In the genomic region with DNA sequence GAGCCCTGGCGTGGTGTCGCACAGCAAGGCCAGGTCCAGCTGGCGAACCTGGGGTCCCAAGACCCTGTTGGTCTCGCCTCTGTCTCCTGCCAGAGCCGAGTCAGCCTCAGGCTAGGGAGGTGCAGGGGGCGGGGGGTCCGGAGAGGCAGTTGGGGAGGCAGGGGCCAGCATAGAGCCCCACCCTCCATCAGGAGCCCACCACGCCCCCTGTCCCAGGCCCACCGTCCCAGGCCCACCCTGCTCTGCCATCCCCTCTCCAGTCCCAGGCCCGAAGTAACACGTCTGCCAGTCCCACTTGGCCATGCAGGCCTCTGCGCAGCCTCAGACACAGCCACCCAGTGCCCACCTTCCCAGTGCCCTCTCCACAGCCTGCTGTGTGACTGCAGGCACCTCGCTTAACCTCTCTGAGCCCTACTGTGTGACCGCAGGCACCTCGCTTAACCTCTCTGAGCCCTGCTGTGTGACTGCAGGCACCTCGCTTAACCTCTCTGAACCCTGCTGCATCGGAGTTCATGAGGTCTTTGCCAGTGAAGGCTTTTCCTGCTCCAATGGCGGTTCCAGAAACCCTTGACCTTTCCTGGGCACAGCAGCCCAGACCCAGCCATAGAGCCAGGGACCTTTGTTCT, we compare ENCODE assay signal across 18 cellular contexts. TPM values are rescaled to one million over a fixed set of nuclear protein-coding genes. Genes with fewer than 3 reads are reported as not detected.
DNase-seq lines count a peak whose midpoint lies in the region; ATAC-seq, FAIRE-seq and TF ChIP-seq lines count a peak whose summit lies in the region.
"Had no signal": no experiment of that assay in that cellular context is flagged by ENCODE, and none has a peak within 500 bp of the region (broad histone marks: within the 10 kb centered on the region; RNA-seq: fewer than 3 reads in every experiment).

No MANE protein-coding gene starts in this region.

- in situ Hi-C loops in K562 (cut with MboI): no loop called here
- in situ Hi-C loops in HepG2 (cut with HindIII; ENCODE audit: extremely low pct_ligation_motif_present, low pct_unique_long_range_greater_than_20kb): no loop called here

- H3K36me3 ChIP-seq in HEK293 (ENCODE audit: control insufficient read depth in 2 of 2, insufficient read depth in 1 of 2, low read length in 2 of 2): no peaks in the 10 kb centered on the region
- no peaks in the 10 kb centered on the region for H3K36me3 ChIP-seq in K562 (ENCODE audit: control insufficient read depth, insufficient read depth, low read length)
- H3K36me3 ChIP-seq in HepG2 (replicated peaks in 1 of 2; ENCODE audit: control insufficient read depth in 1 of 2, insufficient read depth in 2 of 2, low read length in 2 of 2): no peaks in the 10 kb centered on the region
- no peaks in the 10 kb centered on the region for H3K36me3 ChIP-seq in sigmoid colon

- ATAC-seq in A549 (no peak), K562 (no peak), HepG2 (no peak), GM18907 (IDR thresholded peaks at IDR 0.05; ENCODE audit: unreplicated experiment) (no peak)

- H3K9ac ChIP-seq in K562 (ENCODE audit: insufficient read depth in 1 of 2, low read depth in 2 of 2, low read length in 2 of 2): 0 out of 4 replicates have a peak overlapping the region, but pooled peaks of 1 of the 2 experiments have one; percentile 33
- H3K9ac ChIP-seq in HepG2 (ENCODE audit: insufficient read depth, low read depth, low read length): no peak overlapping the region
- H3K9ac ChIP-seq: KMS-11 had no signal

- TF ChIP-seq EP300 in A549 (IDR thresholded peaks at IDR 0.05) (no peak), K562 (IDR thresholded peaks at IDR 0.05; ENCODE audit: low read length) (no peak), HepG2 (IDR thresholded peaks at IDR 0.05; ENCODE audit: low read depth in 2 of 2, low read length in 2 of 2) (no peak), HepG2 (CRISPR knock-in tag; IDR thresholded peaks at IDR 0.05; ENCODE audit: borderline replicate concordance) (no peak), sigmoid colon (IDR thresholded peaks at IDR 0.05) (no peak)

- H3K27ac ChIP-seq in A549: no peak overlapping the region
- H3K27ac ChIP-seq in HEK293 (ENCODE audit: extremely low read depth, low read depth, low read length): no peak overlapping the region
- H3K27ac ChIP-seq in K562 (ENCODE audit: extremely low read depth, low read depth, low read length): no peak overlapping the region
- H3K27ac ChIP-seq in HepG2 (ENCODE audit: extremely low read length, insufficient read depth, low read length): no peak overlapping the region
- H3K27ac ChIP-seq in sigmoid colon: no peak overlapping the region
- H3K27ac ChIP-seq: HL-60, KMS-11 had no signal

- no peak for FAIRE-seq in A549 (lab: Jason Lieb, UNC)
- FAIRE-seq in K562 (lab: Jason Lieb, UNC): no peak
- FAIRE-seq in HepG2 (lab: Jason Lieb, UNC): no peak
- FAIRE-seq: G401.6, GM12892, GM19239 had no signal

- H3K4me3 ChIP-seq in A549 (no peak overlapping the region), HEK293 (ENCODE audit: low read depth, low read length) (no peak overlapping the region), K562 (no peak overlapping the region), HepG2 (replicated peaks in 1 of 3; ENCODE audit: insufficient read depth in 1 of 3, low read depth in 2 of 3, low read length in 3 of 3) (no peak overlapping the region), sigmoid colon (no peak overlapping the region)

- H3K27me3 ChIP-seq in K562 (ENCODE audit: control insufficient read depth in 2 of 2, insufficient read depth in 2 of 2, low read length in 2 of 2) (peaks cover 0 to 36% of the 10 kb centered on the region in 2 experiments; a peak in 2 of 5 replicates), HepG2 (ENCODE audit: control insufficient read depth in 1 of 2, insufficient read depth in 2 of 2, low read length in 2 of 2) (peaks cover 24 to 67% of the 10 kb centered on the region in 2 experiments), sigmoid colon (no peaks in the 10 kb centered on the region)

- H4K20me1 ChIP-seq in K562 (replicated peaks; ENCODE audit: control insufficient read depth, insufficient read depth, low read length) (peaks cover 8% of the 10 kb centered on the region), HepG2 (ENCODE audit: insufficient read depth, low read length) (no peaks in the 10 kb centered on the region; the same call in 1 of the 2 replicates)

- TF ChIP-seq POLR2A in A549 (IDR thresholded peaks at IDR 0.05; ENCODE audit: low read length) (no peak), K562 (conservative IDR thresholded peaks at IDR 0.05) (no peak), HepG2 (IDR thresholded peaks at IDR 0.05; ENCODE audit: insufficient read depth in 1 of 2, low read depth in 2 of 2, low read length in 2 of 2) (no peak), sigmoid colon (IDR thresholded peaks at IDR 0.05) (no peak)

- no peaks in the 10 kb centered on the region for H3K9me3 ChIP-seq in A549
- H3K9me3 ChIP-seq in HEK293 (ENCODE audit: control insufficient read depth, insufficient read depth, low read depth, low read length): no peaks in the 10 kb centered on the region
- H3K9me3 ChIP-seq in K562 (replicated peaks; ENCODE audit: control insufficient read depth, insufficient read depth, low read depth, low read length): no peaks in the 10 kb centered on the region
- H3K9me3 ChIP-seq in HepG2 (ENCODE audit: low read length): no peaks in the 10 kb centered on the region
- no peaks in the 10 kb centered on the region for H3K9me3 ChIP-seq in sigmoid colon

- DNase-seq in A549 (ENCODE audit: low read depth in 1 of 2, low spot score in 1 of 2): no peak
- DNase-seq in K562 (ENCODE audit: extremely low read depth in 1 of 4, low spot score in 3 of 4): no peak
- DNase-seq in HepG2 (ENCODE audit: low spot score): no peak
- no peak for DNase-seq in sigmoid colon
- DNase-seq in NCI-H1048 (lab: John Stamatoyannopoulos, UW): no peak
- DNase-seq in HUDEP-2 (lab: John Stamatoyannopoulos, UW; ENCODE audit: unreplicated experiment in 76 of 76): no peak
- DNase-seq: C1 segment of cervical spinal cord, DMS79 treated with DMSO at 0.1 percent for 48 hours, EL, H9, HFFc6 had no signal

- H3K4me2 ChIP-seq in A549 (no peak overlapping the region), K562 (ENCODE audit: insufficient read depth, low read length) (no peak overlapping the region), HepG2 (ENCODE audit: low read depth, low read length) (no peak overlapping the region)
- H3K4me2 ChIP-seq: KMS-11 had no signal

- no peaks in the 10 kb centered on the region for H3K79me2 ChIP-seq in K562 (ENCODE audit: control insufficient read depth, insufficient read depth, low read length)
- no peaks in the 10 kb centered on the region for H3K79me2 ChIP-seq in HepG2 (ENCODE audit: insufficient read depth, low read length)

- no TSS peak for BruUV-seq in K562 (replicated peaks; lab: Mats Ljungman, UMichigan)
- BruUV-seq in HepG2 (replicated peaks; lab: Mats Ljungman, UMichigan): no TSS peak

- intact Hi-C loops in K562 (cut with micrococcal nuclease) (no loop called here), HepG2 (cut with micrococcal nuclease; ENCODE audit: unreplicated experiment) (no loop called here), sigmoid colon (cut with DNase I) (no loop called here)

- H3K9me1 ChIP-seq in K562 (ENCODE audit: control insufficient read depth, insufficient read depth, low read length): no peaks in the 10 kb centered on the region

- 95% methylated on average over 10 of the region's 18 CpGs for WGBS in A549 (ENCODE audit: missing lambda C conversion rate)
- 17% methylated on average over 12 of the region's 18 CpGs for WGBS in K562 (ENCODE audit: insufficient coverage, low coverage, missing lambda C conversion rate)
- 47% methylated on average over 13 of the region's 18 CpGs for WGBS in HepG2 (ENCODE audit: low lambda C conversion rate)
- WGBS in sigmoid colon, 2 donors: 89 to 93% methylated on average over 18 of the region's 18 CpGs

- CTCF ChIA-PET in A549 (lab: Yijun Ruan, JAX): interaction anchor here (0.6 to 1.3 kb wide), 2 partner anchors 28 to 277 kb away, joined by 3 read pairs; no protein-coding TSS in a partner anchor
- CTCF ChIA-PET in HEK293 (lab: Yijun Ruan, JAX): no interaction called here
- CTCF ChIA-PET in K562 (lab: Yijun Ruan, JAX; ENCODE audit: low intra/inter-chr PET ratio): no interaction called here
- CTCF ChIA-PET in HepG2 (lab: Yijun Ruan, JAX; ENCODE audit: low intra/inter-chr PET ratio, low total read pairs): no interaction called here

- no peak overlapping the region for H2AFZ ChIP-seq in K562 (ENCODE audit: low read depth, low read length)
- no peak overlapping the region for H2AFZ ChIP-seq in HepG2 (ENCODE audit: low read length)

- POLR2A ChIA-PET in A549 (lab: Yijun Ruan, JAX) (no interaction called here), HEK293 (lab: Yijun Ruan, JAX) (no interaction called here), K562 (lab: Yijun Ruan, JAX) (no interaction called here), HepG2 (lab: Yijun Ruan, JAX) (no interaction called here)

- no peak for TF ChIP-seq RAD21 in A549 (conservative IDR thresholded peaks at IDR 0.05 in 1 of 2, IDR thresholded peaks at IDR 0.05 in 1 of 2)
- no peak for TF ChIP-seq RAD21 in K562 (CRISPR knock-in tag; conservative IDR thresholded peaks at IDR 0.05 in 1 of 2, IDR thresholded peaks at IDR 0.05 in 1 of 2)
- TF ChIP-seq RAD21 in HepG2 (CRISPR knock-in tag; IDR thresholded peaks at IDR 0.05): no peak

- TF ChIP-seq CTCF in A549 (IDR thresholded peaks at IDR 0.05) (no peak), HEK293 (tag by site-specific recombination; IDR thresholded peaks at IDR 0.05) (no peak), K562 (IDR thresholded peaks at IDR 0.05 in 2 of 3, conservative IDR thresholded peaks at IDR 0.05 in 1 of 3; ENCODE audit: insufficient read depth in 2 of 3, low read depth in 1 of 3, low read length in 3 of 3) (no peak), HepG2 (CRISPR knock-in tag; IDR thresholded peaks at IDR 0.05) (no peak), sigmoid colon (IDR thresholded peaks at IDR 0.05) (no peak)

- H3K4me1 ChIP-seq in A549: no peaks in the 10 kb centered on the region
- H3K4me1 ChIP-seq in HEK293 (ENCODE audit: control insufficient read depth, insufficient read depth, low read length): no peaks in the 10 kb centered on the region
- H3K4me1 ChIP-seq in K562 (replicated peaks in 1 of 2; ENCODE audit: control insufficient read depth in 2 of 2, insufficient read depth in 2 of 2, low read length in 2 of 2): peaks cover 3 to 72% of the 10 kb centered on the region in 2 experiments; a peak in 3 of 5 replicates
- no peaks in the 10 kb centered on the region for H3K4me1 ChIP-seq in HepG2 (ENCODE audit: insufficient read depth, low read length)
- no peaks in the 10 kb centered on the region for H3K4me1 ChIP-seq in sigmoid colon

RNA-seq across cellular contexts. Expression of a gene that starts 29.3 kb away (rescaled TPM):
- polyA plus RNA-seq in A549 (2011; rRNA removed): 0.47 and 0.78 TPM in 2 replicates
- 1.4 and 2.2 TPM in 2 replicates for polyA plus RNA-seq in A549 (2012; cell fraction: cytosol; rRNA removed)
- 11.5 and 14.7 TPM in 2 replicates for polyA plus RNA-seq in A549 (2012; cell fraction: nucleus; rRNA removed)
- 4.1 to 4.5 TPM (median 4.4 TPM) in 3 replicates for polyA plus RNA-seq in A549 (2017; fragmentation: RNase III; extraction: RNeasy Plus Mini Kit Qiagen cat#74134 plus additional on column Dnase treatment)
- polyA minus RNA-seq in A549 (2011; rRNA and poly(A)+ RNA removed): 0.83 and 0.97 TPM in 2 replicates
- 0.04 and 0.09 TPM in 2 replicates for total RNA-seq in K562 (2011; cell fraction: chromatin; rRNA removed; ENCODE audit: low replicate concordance)
- total RNA-seq in K562 (2011; cell fraction: nucleolus; rRNA removed): 0.13 and 0.17 TPM in 2 replicates
- under 0.01 and 0.08 TPM in 2 replicates for total RNA-seq in K562 (2011; cell fraction: nucleoplasm; rRNA removed)
- total RNA-seq in K562 (2014; rRNA removed): under 0.01 TPM in 1 of 2 replicates, not detected in the other
- total RNA-seq in K562 (2014; rRNA removed; fragmentation: Illumina TruSeq; extraction: Trizol): not detected in 2 replicates
- total RNA-seq in K562 (2015; rRNA removed; fragmentation: Illumina TruSeq; extraction: Trizol): not detected in 2 replicates
- total RNA-seq in K562 (2021): 0.02 and 0.04 TPM in 2 replicates
- polyA plus RNA-seq in K562 (2011; rRNA removed): not detected in 2 replicates
- under 0.01 and 0.01 TPM in 2 replicates for polyA plus RNA-seq in K562 (2011; cell fraction: cytosol; rRNA removed)
- 0.01 and 0.03 TPM in 2 replicates for polyA plus RNA-seq in K562 (2011; cell fraction: nucleus; rRNA removed)
- polyA plus RNA-seq in K562 (2012): 0.01 TPM in 2 replicates
- polyA plus RNA-seq in K562 (2014; fragmentation: Illumina TruSeq; extraction: Trizol): 0.01 TPM in 1 of 2 replicates, not detected in the other
- polyA plus RNA-seq in K562 (2014; fragmentation: Nextera tagmentation; extraction: Ambion mirVana): not detected
- 0.01 TPM in 1 of 2 replicates, not detected in the other for polyA plus RNA-seq in K562 (2014; rRNA removed)
- under 0.01 and 0.04 TPM in 2 replicates for polyA minus RNA-seq in K562 (2011; rRNA and poly(A)+ RNA removed)
- 0.09 and 0.10 TPM in 2 replicates for polyA minus RNA-seq in K562 (2011; cell fraction: cytosol; rRNA and poly(A)+ RNA removed)
- under 0.01 and 0.11 TPM in 2 replicates for polyA minus RNA-seq in K562 (2011; cell fraction: nucleus; rRNA and poly(A)+ RNA removed)
- total RNA-seq in HepG2 (2016; rRNA removed; fragmentation: Illumina TruSeq; extraction: Trizol): not detected in 2 replicates
- not detected in 2 replicates for total RNA-seq in HepG2 (2016; cell fraction: cytosol; rRNA removed; fragmentation: Illumina TruSeq; extraction: Trizol; ENCODE audit: low read depth)
- not detected in 2 replicates for total RNA-seq in HepG2 (2016; cell fraction: insoluble cytoplasmic fraction; rRNA removed; fragmentation: Illumina TruSeq; extraction: Trizol)
- total RNA-seq in HepG2 (2016; cell fraction: membrane; rRNA removed; fragmentation: Illumina TruSeq; extraction: Trizol): not detected in 2 replicates
- not detected in 2 replicates for total RNA-seq in HepG2 (2016; cell fraction: nucleus; rRNA removed; fragmentation: Illumina TruSeq; extraction: Trizol)
- polyA plus RNA-seq in HepG2 (2011; rRNA removed): not detected in 2 replicates
- polyA plus RNA-seq in HepG2 (2011; cell fraction: cytosol; rRNA removed): not detected in 2 replicates
- 0.02 TPM in 1 of 2 replicates, not detected in the other for polyA plus RNA-seq in HepG2 (2011; cell fraction: nucleus; rRNA removed)
- not detected in 2 replicates for polyA plus RNA-seq in HepG2 (2012)
- not detected in 2 replicates for polyA plus RNA-seq in HepG2 (2016; cell fraction: cytosol; fragmentation: Illumina TruSeq; extraction: Trizol; ENCODE audit: low read depth)
- polyA plus RNA-seq in HepG2 (2016; cell fraction: insoluble cytoplasmic fraction; fragmentation: Illumina TruSeq; extraction: Trizol; ENCODE audit: low read depth): not detected in 2 replicates
- polyA plus RNA-seq in HepG2 (2016; cell fraction: membrane; fragmentation: Illumina TruSeq; extraction: Trizol; ENCODE audit: low read depth): not detected in 2 replicates
- not detected in 2 replicates for polyA plus RNA-seq in HepG2 (2016; cell fraction: nucleus; fragmentation: Illumina TruSeq; extraction: Trizol; ENCODE audit: insufficient read depth, low read depth)
- not detected in 2 replicates for polyA minus RNA-seq in HepG2 (2011; rRNA and poly(A)+ RNA removed; ENCODE audit: low replicate concordance)
- not detected in 2 replicates for polyA minus RNA-seq in HepG2 (2011; cell fraction: cytosol; rRNA and poly(A)+ RNA removed)
- not detected in 2 replicates for polyA minus RNA-seq in HepG2 (2011; cell fraction: nucleus; rRNA and poly(A)+ RNA removed)
- 1 to 10 TPM in 1 of 4 donors, under 1 TPM in 3; 0.33 to 1.7 (median 0.52) TPM for total RNA-seq in sigmoid colon
- under 1 TPM; under 0.01 to 0.61 (median under 0.01) TPM for polyA plus RNA-seq in sigmoid colon

RNA-seq across cellular contexts. Expression of a gene that starts 41.0 kb away (rescaled TPM):
- polyA plus RNA-seq in A549 (2011; rRNA removed) (0.28 and 0.36 TPM in 2 replicates), A549 (2017; fragmentation: RNase III; extraction: RNeasy Plus Mini Kit Qiagen cat#74134 plus additional on column Dnase treatment) (2.1 to 2.8 TPM (median 2.5 TPM) in 3 replicates), K562 (2011; rRNA removed) (0.88 and 1.4 TPM in 2 replicates), K562 (2014; fragmentation: Illumina TruSeq; extraction: Trizol) (1.2 and 5.1 TPM in 2 replicates), K562 (2014; fragmentation: Nextera tagmentation; extraction: Ambion mirVana) (under 1 TPM; 0.03 to 0.11 TPM), K562 (2014; rRNA removed) (4.7 and 5.5 TPM in 2 replicates), HepG2 (2011; rRNA removed) (1.3 and 1.7 TPM in 2 replicates), sigmoid colon (1 to 10 TPM in 2 of 3 donors, under 1 TPM in 1; 0.60 to 3.7 (median 1.2) TPM)
- 2.0 and 2.9 TPM in 2 replicates for polyA plus RNA-seq in A549 (2012; cell fraction: cytosol; rRNA removed)
- 3.9 and 6.5 TPM in 2 replicates for polyA plus RNA-seq in A549 (2012; cell fraction: nucleus; rRNA removed)
- 0.68 and 0.79 TPM in 2 replicates for polyA minus RNA-seq in A549 (2011; rRNA and poly(A)+ RNA removed)
- total RNA-seq in K562 (2011; cell fraction: chromatin; rRNA removed; ENCODE audit: low replicate concordance): 14.4 and 38.8 TPM in 2 replicates
- total RNA-seq in K562 (2011; cell fraction: nucleolus; rRNA removed): 25.3 and 27.9 TPM in 2 replicates
- 16.8 and 18.9 TPM in 2 replicates for total RNA-seq in K562 (2011; cell fraction: nucleoplasm; rRNA removed)
- total RNA-seq in K562 (2014; rRNA removed) (4.5 and 8.7 TPM in 2 replicates), K562 (2014; rRNA removed; fragmentation: Illumina TruSeq; extraction: Trizol) (0.26 and 0.47 TPM in 2 replicates), K562 (2015; rRNA removed; fragmentation: Illumina TruSeq; extraction: Trizol) (3.2 and 4.5 TPM in 2 replicates), K562 (2021) (32.7 and 35.9 TPM in 2 replicates), HepG2 (2016; rRNA removed; fragmentation: Illumina TruSeq; extraction: Trizol) (3.4 and 3.8 TPM in 2 replicates), sigmoid colon (1 to 10 TPM in 1 of 4 donors, under 1 TPM in 3; 0.27 to 2.5 (median 0.51) TPM)
- polyA plus RNA-seq in K562 (2011; cell fraction: cytosol; rRNA removed): 0.81 and 4.8 TPM in 2 replicates
- polyA plus RNA-seq in K562 (2011; cell fraction: nucleus; rRNA removed): 3.4 and 13.6 TPM in 2 replicates
- polyA plus RNA-seq in K562 (2012): 7.9 and 12.2 TPM in 2 replicates
- 0.30 and 1.1 TPM in 2 replicates for polyA minus RNA-seq in K562 (2011; rRNA and poly(A)+ RNA removed)
- 12.3 and 14.7 TPM in 2 replicates for polyA minus RNA-seq in K562 (2011; cell fraction: cytosol; rRNA and poly(A)+ RNA removed)
- polyA minus RNA-seq in K562 (2011; cell fraction: nucleus; rRNA and poly(A)+ RNA removed): 7.7 and 10.1 TPM in 2 replicates
- total RNA-seq in HepG2 (2016; cell fraction: cytosol; rRNA removed; fragmentation: Illumina TruSeq; extraction: Trizol; ENCODE audit: low read depth): 0.81 and 2.1 TPM in 2 replicates
- total RNA-seq in HepG2 (2016; cell fraction: insoluble cytoplasmic fraction; rRNA removed; fragmentation: Illumina TruSeq; extraction: Trizol): 3.4 and 3.9 TPM in 2 replicates
- 3.4 and 4.3 TPM in 2 replicates for total RNA-seq in HepG2 (2016; cell fraction: membrane; rRNA removed; fragmentation: Illumina TruSeq; extraction: Trizol)
- total RNA-seq in HepG2 (2016; cell fraction: nucleus; rRNA removed; fragmentation: Illumina TruSeq; extraction: Trizol): 3.4 and 6.6 TPM in 2 replicates
- 0.79 and 1.3 TPM in 2 replicates for polyA plus RNA-seq in HepG2 (2011; cell fraction: cytosol; rRNA removed)
- polyA plus RNA-seq in HepG2 (2011; cell fraction: nucleus; rRNA removed): 7.1 and 7.6 TPM in 2 replicates
- polyA plus RNA-seq in HepG2 (2012): 7.2 and 7.6 TPM in 2 replicates
- polyA plus RNA-seq in HepG2 (2016; cell fraction: cytosol; fragmentation: Illumina TruSeq; extraction: Trizol; ENCODE audit: low read depth): 1.2 TPM in 2 replicates
- 3.7 and 8.7 TPM in 2 replicates for polyA plus RNA-seq in HepG2 (2016; cell fraction: insoluble cytoplasmic fraction; fragmentation: Illumina TruSeq; extraction: Trizol; ENCODE audit: low read depth)
- 2.7 and 4.8 TPM in 2 replicates for polyA plus RNA-seq in HepG2 (2016; cell fraction: membrane; fragmentation: Illumina TruSeq; extraction: Trizol; ENCODE audit: low read depth)
- polyA plus RNA-seq in HepG2 (2016; cell fraction: nucleus; fragmentation: Illumina TruSeq; extraction: Trizol; ENCODE audit: insufficient read depth, low read depth): 14.0 and 14.3 TPM in 2 replicates
- 0.98 and 4.2 TPM in 2 replicates for polyA minus RNA-seq in HepG2 (2011; rRNA and poly(A)+ RNA removed; ENCODE audit: low replicate concordance)
- polyA minus RNA-seq in HepG2 (2011; cell fraction: cytosol; rRNA and poly(A)+ RNA removed): 2.7 and 6.6 TPM in 2 replicates
- polyA minus RNA-seq in HepG2 (2011; cell fraction: nucleus; rRNA and poly(A)+ RNA removed): 5.0 and 7.5 TPM in 2 replicates
